8 cellular contexts compared by ENCODE assay signal in genomic region chr10:122140941-122141623, GRCh38.
A peak's percentile ranks its signal among the peaks of the same experiment; 100 is the strongest.
DNase-seq lines count a peak whose midpoint lies in the region; ATAC-seq and TF ChIP-seq lines count a peak whose summit lies in the region.

No MANE protein-coding gene starts in this region.

- peaks cover 5% of the 10 kb centered on the region for H3K36me3 ChIP-seq in hepatocyte (replicated peaks; ENCODE audit: insufficient read depth, low read depth)
- H3K36me3 ChIP-seq in subcutaneous abdominal adipose tissue (ENCODE audit: control insufficient read depth in 5 of 5, insufficient read depth in 5 of 5, low read length in 5 of 5) = peaks cover 1 to 21% (median 16%) of the 10 kb centered on the region in 5 donors

- intact Hi-C loops in activated T-helper 2 cell treated with anti-CD3 and anti-CD28 coated beads, Interferon-gamma antibody, Interleukin-2, Interleukin-4, amounts not matched to agents 10 μg/mL and 5 μg/mL and 100 μg/mL, durations not matched to agents 14 hours and 24 hours and 36 hours (cut with micrococcal nuclease) = no loop called here

- no peak overlapping the region for H3K4me3 Mint-ChIP-seq in WTC11
- no peak overlapping the region for H3K4me3 Mint-ChIP-seq in activated T-helper 2 cell treated with anti-CD3 and anti-CD28 coated beads, Interferon-gamma antibody, Interleukin-2, Interleukin-4, amounts not matched to agents 10 μg/mL and 5 μg/mL and 100 μg/mL, durations not matched to agents 14 hours and 24 hours and 36 hours (ENCODE audit: low read depth)

- H3K4me3 ChIP-seq in hepatocyte (no peak overlapping the region), subcutaneous abdominal adipose tissue (ENCODE audit: low read depth in 1 of 5, low read length in 5 of 5) (no peak overlapping the region)

- H3K27me3 Mint-ChIP-seq in WTC11 (ENCODE audit: low read depth) = no peaks in the 10 kb centered on the region; the same call in 1 of the 2 replicates
- no peaks in the 10 kb centered on the region for H3K27me3 Mint-ChIP-seq in activated T-helper 2 cell treated with anti-CD3 and anti-CD28 coated beads, Interferon-gamma antibody, Interleukin-2, Interleukin-4, amounts not matched to agents 10 μg/mL and 5 μg/mL and 100 μg/mL, durations not matched to agents 14 hours and 24 hours and 36 hours (ENCODE audit: low read depth)

- POLR2A ChIA-PET in WTC11 (lab: Charles Lee) = interaction anchor here (0.8 kb wide), 1 partner anchor 22 kb away, joined by 4 read pairs; no protein-coding TSS in a partner anchor

- H3K4me2 ChIP-seq in hepatocyte = no peak overlapping the region

- H4K20me1 ChIP-seq in hepatocyte (ENCODE audit: insufficient read depth, poor library complexity, severe bottlenecking) = peaks cover 13% of the 10 kb centered on the region

- peak overlapping the region; percentile 78 for H3K27ac Mint-ChIP-seq in WTC11
- no peak overlapping the region for H3K27ac Mint-ChIP-seq in activated T-helper 2 cell treated with anti-CD3 and anti-CD28 coated beads, Interferon-gamma antibody, Interleukin-2, Interleukin-4, amounts not matched to agents 10 μg/mL and 5 μg/mL and 100 μg/mL, durations not matched to agents 14 hours and 24 hours and 36 hours

- no peak for ATAC-seq in WTC11

- H3K27ac ChIP-seq in hepatocyte (no peak overlapping the region), subcutaneous abdominal adipose tissue (ENCODE audit: low read depth, low read length) (peak overlapping the region; percentile 76)

- no peak for TF ChIP-seq CTCF in WTC11 (IDR thresholded peaks at IDR 0.05)
- no peak for TF ChIP-seq CTCF in hepatocyte (IDR thresholded peaks at IDR 0.05; ENCODE audit: poor library complexity)
- no peak for TF ChIP-seq CTCF in GM20000 (IDR thresholded peaks at IDR 0.05; ENCODE audit: extremely low read depth, missing control alignments)

- DNase-seq in HS-27A (ENCODE audit: low read depth) (peak; percentile 80), WTC11 (ENCODE audit: low spot score) (no peak), hepatocyte (ENCODE audit: low spot score) (peak; percentile 73), GM20000 (ENCODE audit: low spot score) (no peak), cerebellum (ENCODE audit: low spot score) (no peak)
- no peak for DNase-seq in activated T-helper 2 cell treated with anti-CD3 and anti-CD28 coated beads, Interferon-gamma antibody, Interleukin-2, Interleukin-4, amounts not matched to agents 10 μg/mL and 5 μg/mL and 100 μg/mL, durations not matched to agents 14 hours and 24 hours and 36 hours (ENCODE audit: low spot score)
- no peak for DNase-seq in stimulated activated naive CD4-positive, alpha-beta T cell treated with Interleukin-2 at 50 U/mL for 16 hours (lab: John Stamatoyannopoulos, UW)

- peaks cover 5% of the 10 kb centered on the region for H3K9me3 ChIP-seq in hepatocyte (ENCODE audit: low read depth)
- H3K9me3 ChIP-seq in subcutaneous abdominal adipose tissue (ENCODE audit: control insufficient read depth in 5 of 5, low read length in 5 of 5) = peaks cover 0 to 3% (median 0%) of the 10 kb centered on the region in 5 donors

- no peak overlapping the region for H2AFZ ChIP-seq in hepatocyte

- no peaks in the 10 kb centered on the region for H3K27me3 ChIP-seq in hepatocyte
- no peaks in the 10 kb centered on the region for H3K27me3 ChIP-seq in subcutaneous abdominal adipose tissue (ENCODE audit: control insufficient read depth in 5 of 5, insufficient read depth in 4 of 5, low read length in 5 of 5)

- peak overlapping the region in 1 of 5 donors; percentile 73 for H3K9ac ChIP-seq in subcutaneous abdominal adipose tissue (ENCODE audit: low read length in 5 of 5)

- H3K36me3 Mint-ChIP-seq in WTC11 = peaks cover 21% of the 10 kb centered on the region
- H3K36me3 Mint-ChIP-seq in activated T-helper 2 cell treated with anti-CD3 and anti-CD28 coated beads, Interferon-gamma antibody, Interleukin-2, Interleukin-4, amounts not matched to agents 10 μg/mL and 5 μg/mL and 100 μg/mL, durations not matched to agents 14 hours and 24 hours and 36 hours (ENCODE audit: low read depth) = no peaks in the 10 kb centered on the region

- WGBS in hepatocyte (ENCODE audit: low lambda C conversion rate, missing lambda C conversion rate) = 63% methylated on average over 10 of the region's 10 CpGs

- no peaks in the 10 kb centered on the region for H3K9me2 ChIP-seq in hepatocyte (replicated peaks; ENCODE audit: insufficient read depth)

- CTCF ChIA-PET in WTC11 (lab: Charles Lee) = interaction anchor here (0.8 to 2.3 kb wide), 10 partner anchors 8 to 117 kb away, joined by 3 to 16 read pairs (median 4); no protein-coding TSS in a partner anchor

- peaks cover 36% of the 10 kb centered on the region for H3K79me2 ChIP-seq in hepatocyte

- peaks cover 18% of the 10 kb centered on the region for H3K9me3 Mint-ChIP-seq in WTC11
- peaks cover 5% of the 10 kb centered on the region for H3K9me3 Mint-ChIP-seq in activated T-helper 2 cell treated with anti-CD3 and anti-CD28 coated beads, Interferon-gamma antibody, Interleukin-2, Interleukin-4, amounts not matched to agents 10 μg/mL and 5 μg/mL and 100 μg/mL, durations not matched to agents 14 hours and 24 hours and 36 hours

- H3K4me1 Mint-ChIP-seq in WTC11 = peaks cover 13% of the 10 kb centered on the region
- H3K4me1 Mint-ChIP-seq in activated T-helper 2 cell treated with anti-CD3 and anti-CD28 coated beads, Interferon-gamma antibody, Interleukin-2, Interleukin-4, amounts not matched to agents 10 μg/mL and 5 μg/mL and 100 μg/mL, durations not matched to agents 14 hours and 24 hours and 36 hours (ENCODE audit: low read depth) = no peaks in the 10 kb centered on the region

- H3K4me1 ChIP-seq in hepatocyte (ENCODE audit: insufficient read depth) (peaks cover 27% of the 10 kb centered on the region), subcutaneous abdominal adipose tissue (ENCODE audit: control insufficient read depth in 5 of 5, insufficient read depth in 5 of 5, low read length in 5 of 5) (peaks cover 28 to 57% (median 44%) of the 10 kb centered on the region in 5 donors)

TF ChIP-seq in WTC11, 78 proteins besides CTCF, POLR2A, EP300 and RAD21:
- TF ChIP-seq MLX (CRISPR knock-in tag; IDR thresholded peaks at IDR 0.05) (no peak), ELF4 (CRISPR knock-in tag; IDR thresholded peaks at IDR 0.05; ENCODE audit: low read depth) (no peak), FOXP1 (CRISPR knock-in tag; IDR thresholded peaks at IDR 0.05; ENCODE audit: borderline replicate concordance) (no peak), ZMAT4 (CRISPR knock-in tag; IDR thresholded peaks at IDR 0.05) (no peak)
- TF ChIP-seq, protein P1, sequence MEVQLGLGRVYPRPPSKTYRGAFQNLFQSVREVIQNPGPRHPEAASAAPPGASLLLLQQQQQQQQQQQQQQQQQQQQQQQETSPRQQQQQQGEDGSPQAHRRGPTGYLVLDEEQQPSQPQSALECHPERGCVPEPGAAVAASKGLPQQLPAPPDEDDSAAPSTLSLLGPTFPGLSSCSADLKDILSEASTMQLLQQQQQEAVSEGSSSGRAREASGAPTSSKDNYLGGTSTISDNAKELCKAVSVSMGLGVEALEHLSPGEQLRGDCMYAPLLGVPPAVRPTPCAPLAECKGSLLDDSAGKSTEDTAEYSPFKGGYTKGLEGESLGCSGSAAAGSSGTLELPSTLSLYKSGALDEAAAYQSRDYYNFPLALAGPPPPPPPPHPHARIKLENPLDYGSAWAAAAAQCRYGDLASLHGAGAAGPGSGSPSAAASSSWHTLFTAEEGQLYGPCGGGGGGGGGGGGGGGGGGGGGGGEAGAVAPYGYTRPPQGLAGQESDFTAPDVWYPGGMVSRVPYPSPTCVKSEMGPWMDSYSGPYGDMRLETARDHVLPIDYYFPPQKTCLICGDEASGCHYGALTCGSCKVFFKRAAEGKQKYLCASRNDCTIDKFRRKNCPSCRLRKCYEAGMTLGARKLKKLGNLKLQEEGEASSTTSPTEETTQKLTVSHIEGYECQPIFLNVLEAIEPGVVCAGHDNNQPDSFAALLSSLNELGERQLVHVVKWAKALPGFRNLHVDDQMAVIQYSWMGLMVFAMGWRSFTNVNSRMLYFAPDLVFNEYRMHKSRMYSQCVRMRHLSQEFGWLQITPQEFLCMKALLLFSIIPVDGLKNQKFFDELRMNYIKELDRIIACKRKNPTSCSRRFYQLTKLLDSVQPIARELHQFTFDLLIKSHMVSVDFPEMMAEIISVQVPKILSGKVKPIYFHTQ (CRISPR knock-in tag; IDR thresholded peaks at IDR 0.05) = no peak

Comparison
In these comparisons a context has a peak if more than half of its experiments do, and no peak if none do; other contexts are left out.
1. DNase-seq: peak in HS-27A (single experiment) and hepatocyte (single experiment); none in WTC11 (single experiment), activated T-helper 2 cell treated with anti-CD3 and anti-CD28 coated beads, Interferon-gamma antibody, Interleukin-2, Interleukin-4, amounts not matched to agents 10 μg/mL and 5 μg/mL and 100 μg/mL, durations not matched to agents 14 hours and 24 hours and 36 hours (single experiment), GM20000 (single experiment), stimulated activated naive CD4-positive, alpha-beta T cell treated with Interleukin-2 at 50 U/mL for 16 hours (single experiment) and cerebellum (single experiment).